In genomic region chr17:42679001-42679491, GRCh38 we compare ENCODE assay signal across 1 cellular context.
TF ChIP-seq lines count a peak whose summit lies in the region.

No MANE protein-coding gene starts in this region.

TF ChIP-seq in GM12878, 131 proteins besides CTCF, POLR2A, EP300 and RAD21:
- TF ChIP-seq RFX5 (IDR thresholded peaks at IDR 0.05; ENCODE audit: low read depth, low read length) (no peak), NFIC (IDR thresholded peaks at IDR 0.05; ENCODE audit: low read depth, low read length) (no peak), CHD4 (IDR thresholded peaks at IDR 0.05) (no peak), TAF1 (IDR thresholded peaks at IDR 0.05; ENCODE audit: borderline replicate concordance, low read depth, low read length) (no peak), ZNF592 (IDR thresholded peaks at IDR 0.05) (no peak), RELA (IDR thresholded peaks at IDR 0.05; ENCODE audit: borderline replicate concordance, partially characterized antibody) (no peak), EZH2 (IDR thresholded peaks at IDR 0.05; ENCODE audit: borderline replicate concordance, control insufficient read depth, low read depth, low read length) (no peak), SMARCA5 (IDR thresholded peaks at IDR 0.05) (no peak), YBX1 (IDR thresholded peaks at IDR 0.05) (no peak), CREM (IDR thresholded peaks at IDR 0.05; ENCODE audit: low read depth) (peak; percentile 49; the same call in 1 of the 2 replicates), RBBP5 (conservative IDR thresholded peaks at IDR 0.05) (no peak), BHLHE40 (IDR thresholded peaks at IDR 0.05; ENCODE audit: borderline replicate concordance in 1 of 2, low read depth in 2 of 2, low read length in 1 of 2) (peak in 1 of 2 experiments; percentile 5; a peak in 1 of 4 replicates), EGR1 (IDR thresholded peaks at IDR 0.05; ENCODE audit: borderline replicate concordance in 1 of 2, low read depth in 2 of 2, low read length in 2 of 2) (0 out of 3 replicates have a peak, but pooled peaks of 1 of the 2 experiments have one; percentile 7), CHD2 (IDR thresholded peaks at IDR 0.05; ENCODE audit: borderline replicate concordance, low read depth, low read length) (0 out of 2 replicates have a peak, but pooled peaks have one; percentile 38), NBN (IDR thresholded peaks at IDR 0.05) (no peak), EED (IDR thresholded peaks at IDR 0.05; ENCODE audit: low read depth) (no peak), MEF2B (IDR thresholded peaks at IDR 0.05; ENCODE audit: partially characterized antibody, poor library complexity, severe bottlenecking) (no peak), SP1 (IDR thresholded peaks at IDR 0.05; ENCODE audit: low read depth, low read length) (no peak), YY1 (IDR thresholded peaks at IDR 0.05; ENCODE audit: low read depth, low read length) (peak; percentile 87), NFXL1 (IDR thresholded peaks at IDR 0.05; ENCODE audit: borderline replicate concordance) (no peak), IRF5 (IDR thresholded peaks at IDR 0.05; ENCODE audit: borderline replicate concordance) (no peak), MYC (IDR thresholded peaks at IDR 0.05; ENCODE audit: insufficient read depth, insufficient read length, insufficient replicate concordance, low read length, severe bottlenecking) (no peak)
- TF ChIP-seq, protein P1, sequence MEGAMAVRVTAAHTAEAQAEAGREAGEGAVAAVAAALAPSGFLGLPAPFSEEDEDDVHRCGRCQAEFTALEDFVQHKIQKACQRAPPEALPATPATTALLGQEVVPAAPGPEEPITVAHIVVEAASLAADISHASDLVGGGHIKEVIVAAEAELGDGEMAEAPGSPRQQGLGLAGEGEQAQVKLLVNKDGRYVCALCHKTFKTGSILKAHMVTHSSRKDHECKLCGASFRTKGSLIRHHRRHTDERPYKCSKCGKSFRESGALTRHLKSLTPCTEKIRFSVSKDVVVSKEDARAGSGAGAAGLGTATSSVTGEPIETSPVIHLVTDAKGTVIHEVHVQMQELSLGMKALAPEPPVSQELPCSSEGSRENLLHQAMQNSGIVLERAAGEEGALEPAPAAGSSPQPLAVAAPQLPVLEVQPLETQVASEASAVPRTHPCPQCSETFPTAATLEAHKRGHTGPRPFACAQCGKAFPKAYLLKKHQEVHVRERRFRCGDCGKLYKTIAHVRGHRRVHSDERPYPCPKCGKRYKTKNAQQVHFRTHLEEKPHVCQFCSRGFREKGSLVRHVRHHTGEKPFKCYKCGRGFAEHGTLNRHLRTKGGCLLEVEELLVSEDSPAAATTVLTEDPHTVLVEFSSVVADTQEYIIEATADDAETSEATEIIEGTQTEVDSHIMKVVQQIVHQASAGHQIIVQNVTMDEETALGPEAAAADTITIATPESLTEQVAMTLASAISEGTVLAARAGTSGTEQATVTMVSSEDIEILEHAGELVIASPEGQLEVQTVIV (IDR thresholded peaks at IDR 0.05; ENCODE audit: borderline replicate concordance, partially characterized antibody), result no peak
- TF ChIP-seq, protein P2, sequence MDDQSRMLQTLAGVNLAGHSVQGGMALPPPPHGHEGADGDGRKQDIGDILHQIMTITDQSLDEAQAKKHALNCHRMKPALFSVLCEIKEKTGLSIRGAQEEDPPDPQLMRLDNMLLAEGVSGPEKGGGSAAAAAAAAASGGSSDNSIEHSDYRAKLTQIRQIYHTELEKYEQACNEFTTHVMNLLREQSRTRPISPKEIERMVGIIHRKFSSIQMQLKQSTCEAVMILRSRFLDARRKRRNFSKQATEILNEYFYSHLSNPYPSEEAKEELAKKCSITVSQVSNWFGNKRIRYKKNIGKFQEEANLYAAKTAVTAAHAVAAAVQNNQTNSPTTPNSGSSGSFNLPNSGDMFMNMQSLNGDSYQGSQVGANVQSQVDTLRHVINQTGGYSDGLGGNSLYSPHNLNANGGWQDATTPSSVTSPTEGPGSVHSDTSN (IDR thresholded peaks at IDR 0.05; ENCODE audit: insufficient replicate concordance, low read depth, low read length), result no peak
- TF ChIP-seq, protein P3, sequence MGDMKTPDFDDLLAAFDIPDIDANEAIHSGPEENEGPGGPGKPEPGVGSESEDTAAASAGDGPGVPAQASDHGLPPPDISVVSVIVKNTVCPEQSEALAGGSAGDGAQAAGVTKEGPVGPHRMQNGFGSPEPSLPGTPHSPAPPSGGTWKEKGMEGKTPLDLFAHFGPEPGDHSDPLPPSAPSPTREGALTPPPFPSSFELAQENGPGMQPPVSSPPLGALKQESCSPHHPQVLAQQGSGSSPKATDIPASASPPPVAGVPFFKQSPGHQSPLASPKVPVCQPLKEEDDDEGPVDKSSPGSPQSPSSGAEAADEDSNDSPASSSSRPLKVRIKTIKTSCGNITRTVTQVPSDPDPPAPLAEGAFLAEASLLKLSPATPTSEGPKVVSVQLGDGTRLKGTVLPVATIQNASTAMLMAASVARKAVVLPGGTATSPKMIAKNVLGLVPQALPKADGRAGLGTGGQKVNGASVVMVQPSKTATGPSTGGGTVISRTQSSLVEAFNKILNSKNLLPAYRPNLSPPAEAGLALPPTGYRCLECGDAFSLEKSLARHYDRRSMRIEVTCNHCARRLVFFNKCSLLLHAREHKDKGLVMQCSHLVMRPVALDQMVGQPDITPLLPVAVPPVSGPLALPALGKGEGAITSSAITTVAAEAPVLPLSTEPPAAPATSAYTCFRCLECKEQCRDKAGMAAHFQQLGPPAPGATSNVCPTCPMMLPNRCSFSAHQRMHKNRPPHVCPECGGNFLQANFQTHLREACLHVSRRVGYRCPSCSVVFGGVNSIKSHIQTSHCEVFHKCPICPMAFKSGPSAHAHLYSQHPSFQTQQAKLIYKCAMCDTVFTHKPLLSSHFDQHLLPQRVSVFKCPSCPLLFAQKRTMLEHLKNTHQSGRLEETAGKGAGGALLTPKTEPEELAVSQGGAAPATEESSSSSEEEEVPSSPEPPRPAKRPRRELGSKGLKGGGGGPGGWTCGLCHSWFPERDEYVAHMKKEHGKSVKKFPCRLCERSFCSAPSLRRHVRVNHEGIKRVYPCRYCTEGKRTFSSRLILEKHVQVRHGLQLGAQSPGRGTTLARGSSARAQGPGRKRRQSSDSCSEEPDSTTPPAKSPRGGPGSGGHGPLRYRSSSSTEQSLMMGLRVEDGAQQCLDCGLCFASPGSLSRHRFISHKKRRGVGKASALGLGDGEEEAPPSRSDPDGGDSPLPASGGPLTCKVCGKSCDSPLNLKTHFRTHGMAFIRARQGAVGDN (IDR thresholded peaks at IDR 0.05), result 0 out of 2 replicates have a peak, but pooled peaks have one; percentile 14
